ENCODE assay signal across 28 cellular contexts in genomic region chr1:163141556-163141955, GRCh38.
"Had no signal": no experiment of that assay in that cellular context is flagged by ENCODE, and none has a peak within 500 bp of the region (broad histone marks: within the 10 kb centered on the region; RNA-seq: fewer than 3 reads in every experiment).

No MANE protein-coding gene starts in this region.

- H3K4me1 ChIP-seq: body of pancreas, breast epithelium had no signal

- ATAC-seq: activated CD8-positive, alpha-beta T cell treated with anti-CD3 and anti-CD28 coated beads for 36 hours; activated naive CD8-positive, alpha-beta T cell treated with anti-CD3 and anti-CD28 coated beads, Interleukin-2, amount 50 U/mL, for 24 hours; activated T-cell treated with anti-CD3 and anti-CD28 coated beads, Interleukin-2, amount 50 U/mL, for 4 hours; activated T-cell treated with anti-CD3 and anti-CD28 coated beads, Interleukin-2, amount 50 U/mL, for 72 hours; activated T-helper 17 cell treated with anti-CD3 and anti-CD28 coated beads, Interleukin-2, amount 50 U/mL, for 72 hours; body of pancreas had no signal

- H3K27ac ChIP-seq: body of pancreas, brain microvascular endothelial cell, breast epithelium, VCaP had no signal

- DNase-seq: activated B cell treated with CpG ODN at 0.5 μM for 24 hours; activated CD4-positive, alpha-beta memory T cell treated with anti-CD3 and anti-CD28 coated beads for 36 hours; activated CD4-positive, alpha-beta T cell treated with anti-CD3 and anti-CD28 coated beads for 4 hours; activated CD4-positive, alpha-beta T cell treated with anti-CD3 and anti-CD28 coated beads, Interleukin-2, amount 10 ng/mL, durations not matched to agents 24 days and 14 days; activated CD4-positive, alpha-beta T cell treated with anti-CD3 and anti-CD28 coated beads, Interleukin-2, amount 50 U/mL, for 1 hour; activated CD4-positive, alpha-beta T cell treated with anti-CD3 and anti-CD28 coated beads, Interleukin-2, amount 50 U/mL, for 4 hours; activated CD4-positive, CD25-positive, alpha-beta regulatory T cell treated with anti-CD3 and anti-CD28 coated beads, Interleukin-2, amount 50 U/mL, for 72 hours; activated CD8-positive, alpha-beta memory T cell treated with anti-CD3 and anti-CD28 coated beads, Interleukin-2, amount 50 U/mL, for 4 hours; activated CD8-positive, alpha-beta T cell treated with anti-CD3 and anti-CD28 coated beads for 36 hours; activated effector memory CD4-positive, alpha-beta T cell treated with anti-CD3 and anti-CD28 coated beads, Interleukin-2, amount 50 U/mL, for 16 hours; activated naive CD4-positive, alpha-beta T cell treated with anti-CD3 and anti-CD28 coated beads, Interleukin-2, amount 10 ng/mL, durations not matched to agents 7 days and 5 days; activated naive CD4-positive, alpha-beta T cell treated with Interleukin-2 at 50 U/mL for 16 hours; activated naive CD8-positive, alpha-beta T cell treated with anti-CD3 and anti-CD28 coated beads, Interleukin-2, amount 10 ng/mL, durations not matched to agents 7 days and 5 days; activated naive CD8-positive, alpha-beta T cell treated with anti-CD3 and anti-CD28 coated beads, Interleukin-2, amount 50 U/mL, for 24 hours; activated T-cell treated with anti-CD3 and anti-CD28 coated beads for 4 hours; activated T-cell treated with anti-CD3 and anti-CD28 coated beads, Interleukin-2, amount 50 U/mL, for 1 hour; activated T-cell treated with anti-CD3 and anti-CD28 coated beads, Interleukin-2, amount 50 U/mL, for 4 hours; activated T-cell treated with anti-CD3 and anti-CD28 coated beads, Interleukin-2, amount 50 U/mL, for 72 hours; amygdala; anterior cingulate cortex; body of pancreas; brain microvascular endothelial cell; central memory CD4-positive, alpha-beta T cell; T-helper 2 cell; T-helper 9 cell had no signal

- H3K4me3 ChIP-seq: body of pancreas, breast epithelium had no signal

- H3K27me3 ChIP-seq: body of pancreas, brain microvascular endothelial cell, breast epithelium had no signal

- H3K36me3 ChIP-seq: brain microvascular endothelial cell, breast epithelium had no signal

- H3K9me3 ChIP-seq: body of pancreas, breast epithelium had no signal
